ENCODE assay signal across 18 cellular contexts in the genomic region with DNA sequence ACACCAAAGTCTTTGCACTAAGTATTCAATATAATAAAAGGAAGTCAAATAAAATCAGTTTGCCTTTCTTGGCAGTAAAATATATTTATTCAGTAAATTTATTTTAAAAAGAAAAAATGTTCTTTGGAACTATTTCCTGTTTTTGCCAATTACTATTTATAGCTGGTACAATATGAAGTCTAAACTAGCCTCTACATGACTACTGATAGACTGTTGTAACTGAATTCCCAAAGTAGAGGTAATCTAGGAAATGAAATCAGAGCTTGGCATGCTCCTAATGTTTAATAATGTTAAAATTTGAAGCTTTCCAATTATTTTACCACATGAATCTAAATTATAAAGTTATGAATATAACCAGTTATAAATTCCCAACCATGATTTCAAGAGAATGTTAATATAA.
"Had no signal": no experiment of that assay in that cellular context is flagged by ENCODE, and none has a peak within 500 bp of the region (broad histone marks: within the 10 kb centered on the region; RNA-seq: fewer than 3 reads in every experiment).

No MANE protein-coding gene starts in this region.

- H3K27ac ChIP-seq: parathyroid adenoma, sigmoid colon, stomach, suprapubic skin had no signal

- H3K36me3 Mint-ChIP-seq: stimulated activated memory B cell treated with anti-CD40 and anti-IgM and Interleukin-4, amounts not matched to agents 10 μg/mL and 1 μg/mL and 100 μg/mL, for 72 hours had no signal

- H3K27ac Mint-ChIP-seq: stimulated activated memory B cell treated with anti-CD40 and anti-IgM and Interleukin-4, amounts not matched to agents 10 μg/mL and 1 μg/mL and 100 μg/mL, for 72 hours had no signal

- H3K4me3 Mint-ChIP-seq: stimulated activated memory B cell treated with anti-CD40 and anti-IgM and Interleukin-4, amounts not matched to agents 10 μg/mL and 1 μg/mL and 100 μg/mL, for 72 hours had no signal

- ATAC-seq: mucosa of descending colon; stimulated activated memory B cell treated with anti-CD40 and anti-IgM and Interleukin-4, amounts not matched to agents 10 μg/mL and 1 μg/mL and 100 μg/mL, for 72 hours had no signal

- H3K4me3 ChIP-seq: mucosa of descending colon, sigmoid colon, smooth muscle cell, stomach, suprapubic skin, tibial nerve had no signal

- H3K4me1 Mint-ChIP-seq: stimulated activated memory B cell treated with anti-CD40 and anti-IgM and Interleukin-4, amounts not matched to agents 10 μg/mL and 1 μg/mL and 100 μg/mL, for 72 hours had no signal

- H3K27me3 Mint-ChIP-seq: stimulated activated memory B cell treated with anti-CD40 and anti-IgM and Interleukin-4, amounts not matched to agents 10 μg/mL and 1 μg/mL and 100 μg/mL, for 72 hours had no signal

- H3K9me3 ChIP-seq: mucosa of descending colon, sigmoid colon, suprapubic skin had no signal

- H3K36me3 ChIP-seq: sigmoid colon, stomach, suprapubic skin, tibial nerve had no signal

- H3K27me3 ChIP-seq: sigmoid colon, stomach, suprapubic skin, tibial nerve had no signal

- H3K4me1 ChIP-seq: parathyroid adenoma, sigmoid colon, suprapubic skin, tibial nerve had no signal

- DNase-seq: activated CD4-positive, alpha-beta T cell treated with anti-CD3 and anti-CD28 coated beads for 4 hours; activated CD4-positive, alpha-beta T cell treated with anti-CD3 and anti-CD28 coated beads, Interleukin-2, amount 50 U/mL, for 48 hours; activated CD4-positive, CD25-positive, alpha-beta regulatory T cell; activated naive CD4-positive, alpha-beta T cell treated with Interleukin-2 at 50 U/mL for 16 hours; activated T-cell treated with anti-CD3 and anti-CD28 coated beads, Interleukin-2, amount 50 U/mL, for 48 hours; hippocampal formation; mesendoderm; mucosa of descending colon; nucleus accumbens; sigmoid colon; stimulated activated CD4-positive, alpha-beta T cell treated with anti-CD3 and anti-CD28 coated beads, Interleukin-15, amount 100 ng/mL, for 24 hours; stomach; T-helper 9 cell had no signal
